Comparison of ENCODE assay signal across 1 cellular context in the genomic region with DNA sequence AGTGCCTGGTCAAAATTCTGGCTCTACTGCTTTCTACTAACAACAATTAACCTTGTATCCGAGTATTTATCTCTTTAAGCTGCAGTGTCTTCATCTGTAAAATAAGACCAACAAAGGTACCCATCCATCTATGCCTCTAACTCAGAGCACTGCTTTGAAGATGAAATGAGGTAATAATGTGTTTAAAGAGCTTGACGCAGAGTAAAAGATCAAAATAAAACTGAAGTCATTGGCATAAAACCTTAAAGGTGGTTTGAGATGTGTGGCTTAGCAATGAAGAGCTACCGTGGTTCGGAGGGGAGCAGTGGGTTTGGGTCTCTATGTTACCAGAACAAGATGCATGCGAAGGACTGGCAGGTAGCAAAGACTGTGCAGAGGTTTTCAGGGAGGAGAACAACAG.
TF ChIP-seq lines count a peak whose summit lies in the region.

No MANE protein-coding gene starts in this region.

TF ChIP-seq in H1, 55 proteins besides CTCF, POLR2A, EP300 and RAD21:
- TF ChIP-seq RFX5 (IDR thresholded peaks at IDR 0.05; ENCODE audit: borderline replicate concordance, low read depth, low read length): no peak
- TF ChIP-seq TBP (IDR thresholded peaks at IDR 0.05; ENCODE audit: low read depth, low read length): no peak
- no peak for TF ChIP-seq KDM5A (IDR thresholded peaks at IDR 0.05; ENCODE audit: low read length)
- no peak for TF ChIP-seq KDM1A (IDR thresholded peaks at IDR 0.05; ENCODE audit: borderline replicate concordance, low read length)
- TF ChIP-seq, protein P1, sequence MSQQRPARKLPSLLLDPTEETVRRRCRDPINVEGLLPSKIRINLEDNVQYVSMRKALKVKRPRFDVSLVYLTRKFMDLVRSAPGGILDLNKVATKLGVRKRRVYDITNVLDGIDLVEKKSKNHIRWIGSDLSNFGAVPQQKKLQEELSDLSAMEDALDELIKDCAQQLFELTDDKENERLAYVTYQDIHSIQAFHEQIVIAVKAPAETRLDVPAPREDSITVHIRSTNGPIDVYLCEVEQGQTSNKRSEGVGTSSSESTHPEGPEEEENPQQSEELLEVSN (IDR thresholded peaks at IDR 0.05): no peak
TF ChIP-seq in H1: peak in this region for 0.
